8 cellular contexts compared by ENCODE assay signal in genomic region chr3:50550079-50550736, GRCh38. TPM values are rescaled to one million over a fixed set of nuclear protein-coding genes. Genes with fewer than 3 reads are reported as not detected.
DNase-seq lines count a peak whose midpoint lies in the region; ATAC-seq and TF ChIP-seq lines count a peak whose summit lies in the region.

No MANE protein-coding gene starts in this region.

- H3K9me3 Mint-ChIP-seq in T-cell = no peaks in the 10 kb centered on the region

- ATAC-seq in T-cell (replicated peaks in 1 of 4) (peak; percentile 60 to 83 (median 72)), HG02759 (IDR thresholded peaks at IDR 0.05; ENCODE audit: unreplicated experiment) (no peak), HG02970 (IDR thresholded peaks at IDR 0.05; ENCODE audit: low FRiP score, unreplicated experiment) (no peak)

- no peak overlapping the region for H3K27ac Mint-ChIP-seq in T-cell

- DNase-seq in COLO668 (lab: John Stamatoyannopoulos, UW; ENCODE audit: unreplicated experiment) (peak; percentile 45), HK-2 (ENCODE audit: unreplicated experiment) (peak; percentile 43), T-cell (peak in 30 of 34 experiments; percentile 24 to 68 (median 59)), astrocyte of the cerebellum (ENCODE audit: low read depth) (peak; percentile 5), iPS-NIHi11 (ENCODE audit: low spot score) (peak; percentile 86)
- DNase-seq in stimulated activated CD4-positive, alpha-beta T cell treated with anti-CD3 and anti-CD28 coated beads, Interleukin-2, amount 100 ng/mL, for 4 hours (ENCODE audit: low read depth) = peak; percentile 33

- POLR2A ChIA-PET in T-cell (lab: Charles Lee) = no interaction called here

- H3K36me3 Mint-ChIP-seq in T-cell = no peaks in the 10 kb centered on the region

- no peak overlapping the region for H3K4me3 Mint-ChIP-seq in T-cell

- peaks cover 0 to 5% (median 0%) of the 10 kb centered on the region in 3 donors for H3K4me1 Mint-ChIP-seq in T-cell

- in situ Hi-C loops in astrocyte of the cerebellum (cut with HindIII; ENCODE audit: low sequenced_read_pairs) = no loop called here

- CTCF ChIA-PET in T-cell (lab: Charles Lee) = interaction anchor here in 1 of 2 donors (1.2 kb wide), 3 partner anchors 61 to 202 kb away, joined by 3 to 4 read pairs (median 4); partner anchors contain the start of genes CISH, CYB561D2 and NPRL2

- H3K4me3 ChIP-seq in astrocyte of the cerebellum (ENCODE audit: low read depth, low read length) = no peak overlapping the region

- H3K27me3 Mint-ChIP-seq in T-cell = no peaks in the 10 kb centered on the region

- TF ChIP-seq CTCF in astrocyte of the cerebellum (IDR thresholded peaks at IDR 0.05; ENCODE audit: low read depth, low read length, missing control alignments) = peak; percentile 76

RNA-seq across cellular contexts. Expression of gene C3orf18, which starts 17.3 kb away (rescaled TPM):
- 10 to 100 TPM; 15.3 to 24.7 (median 19.5) TPM for total RNA-seq in T-cell

RNA-seq across cellular contexts. Expression of gene HEMK1, which starts 19.1 kb away (rescaled TPM):
- 10 to 100 TPM; 35.5 to 66.6 (median 42.0) TPM for total RNA-seq in T-cell

RNA-seq across cellular contexts. Expression of gene CACNA2D2, which starts 46.8 kb away (rescaled TPM):
- total RNA-seq in T-cell = 1 to 10 TPM; 2.6 to 8.9 (median 4.1) TPM

Comparison
In these comparisons a context has a peak if more than half of its experiments do, and no peak if none do; other contexts are left out.
1. DNase-seq: peak in every context shown above with its lines; median percentile 86 in iPS-NIHi11; 59 in T-cell; 45 in COLO668; 43 in HK-2; 33 in stimulated activated CD4-positive, alpha-beta T cell treated with anti-CD3 and anti-CD28 coated beads, Interleukin-2, amount 100 ng/mL, for 4 hours; 5 in astrocyte of the cerebellum.
2. ATAC-seq: peak in T-cell (4 of 4); none in HG02759 (single experiment) and HG02970 (single experiment).